Comparison of ENCODE assay signal across 1 cellular context in genomic region chr19:42052241-42052863, GRCh38.
TF ChIP-seq lines count a peak whose summit lies in the region.

No MANE protein-coding gene starts in this region.

TF ChIP-seq in K562, 482 proteins besides CTCF, POLR2A, EP300 and RAD21:
- TF ChIP-seq MYNN (IDR thresholded peaks at IDR 0.05) = no peak
- no peak for TF ChIP-seq MYNN (CRISPR knock-in tag; IDR thresholded peaks at IDR 0.05)
- no peak for TF ChIP-seq RCOR1 (IDR thresholded peaks at IDR 0.05; ENCODE audit: borderline replicate concordance in 1 of 2, low read depth in 2 of 2, low read length in 2 of 2)
